In genomic region chr2:205590759-205591158, GRCh38 we compare ENCODE assay signal across 14 cellular contexts.
DNase-seq lines count a peak whose midpoint lies in the region; ATAC-seq and TF ChIP-seq lines count a peak whose summit lies in the region.
"Had no signal": no experiment of that assay in that cellular context is flagged by ENCODE, and none has a peak within 500 bp of the region (broad histone marks: within the 10 kb centered on the region; RNA-seq: fewer than 3 reads in every experiment).

No MANE protein-coding gene starts in this region.

- peak overlapping the region; percentile 89 for H3K4ac ChIP-seq in IMR-90 (ENCODE audit: low read depth, low read length)

- peaks cover 10% of the 10 kb centered on the region for H3K4me1 ChIP-seq in IMR-90 (ENCODE audit: control insufficient read depth, insufficient read depth, low read length)
- H3K4me1 ChIP-seq in adrenal gland (replicated peaks in 1 of 2): no peaks in the 10 kb centered on the region
- H3K4me1 ChIP-seq: HAP-1 had no signal

- H2BK20ac ChIP-seq in IMR-90 (ENCODE audit: low read depth, low read length): peak overlapping the region; percentile 93

- in situ Hi-C loops in IMR-90 (cut with MboI; ENCODE audit: low sequenced_read_pairs): no loop called here

- peak overlapping the region; percentile 86; the same call in 1 of the 2 replicates for H2AK5ac ChIP-seq in IMR-90 (ENCODE audit: low read depth, low read length)

- no TSS peak for BruUV-seq in IMR-90 (replicated peaks; lab: Mats Ljungman, UMichigan)

- H3K4me3 ChIP-seq in AG10803 (ENCODE audit: low read length) (no peak overlapping the region), IMR-90 (ENCODE audit: insufficient read depth, low read depth, low read length) (no peak overlapping the region), adrenal gland (no peak overlapping the region), fibroblast of villous mesenchyme (ENCODE audit: low read depth, low read length) (no peak overlapping the region)
- H3K4me3 ChIP-seq: HAP-1 had no signal

- peak; percentile 49 for DNase-seq in AG10803 (ENCODE audit: low read depth)
- peak; percentile 70 for DNase-seq in IMR-90
- peak in 4 of 7 donors; percentile 13 to 56 (median 19) for DNase-seq in adrenal gland
- DNase-seq in fibroblast of villous mesenchyme (ENCODE audit: low read depth): peak; percentile 59
- no peak for DNase-seq in Right ventricle myocardium inferior (ENCODE audit: missing footprints)
- no peak for DNase-seq in UCSD-AML1 (lab: John Stamatoyannopoulos, UW; ENCODE audit: unreplicated experiment)
- DNase-seq: COR-L47, Karpas-422, NCI-H524, right cardiac atrium had no signal

- no peak overlapping the region for H3K4me2 ChIP-seq in IMR-90 (ENCODE audit: low read depth, low read length)

- H2BK120ac ChIP-seq in IMR-90 (ENCODE audit: low read depth, low read length): peak overlapping the region; percentile 92

- H3K9me1 ChIP-seq in IMR-90 (ENCODE audit: insufficient read depth, low read length): peaks cover 9% of the 10 kb centered on the region

- ATAC-seq in IMR-90 (ENCODE audit: low read depth) (peak; percentile 75), Right ventricle myocardium inferior (no peak), GM19351 (IDR thresholded peaks at IDR 0.05; ENCODE audit: unreplicated experiment) (no peak), GM21737 (IDR thresholded peaks at IDR 0.05; ENCODE audit: unreplicated experiment) (no peak)
- ATAC-seq: right cardiac atrium; stimulated activated effector memory CD8-positive, alpha-beta T cell treated with anti-CD3 and anti-CD28 coated beads, Interleukin-12 subunit alpha, Interleukin-12 subunit beta, amount 100 ng/mL, for 72 hours had no signal

- H4K5ac ChIP-seq in IMR-90 (ENCODE audit: low read depth, low read length): no peak overlapping the region

- TF ChIP-seq POLR2A in IMR-90 (IDR thresholded peaks at IDR 0.05; ENCODE audit: low read depth, low read length) (no peak), adrenal gland (IDR thresholded peaks at IDR 0.05) (no peak)

- peak overlapping the region; percentile 82 for H2BK15ac ChIP-seq in IMR-90 (ENCODE audit: low read depth, low read length)

- H3K23ac ChIP-seq in IMR-90 (ENCODE audit: low read depth, low read length): peak overlapping the region; percentile 39; the same call in 1 of the 2 replicates

- peak overlapping the region; percentile 69; the same call in 1 of the 2 replicates for H3K18ac ChIP-seq in IMR-90 (ENCODE audit: low read depth, low read length)

- H2BK5ac ChIP-seq in IMR-90 (ENCODE audit: low read depth, low read length, poor library complexity, severe bottlenecking): peak overlapping the region; percentile 49

- intact Hi-C loops in IMR-90 (cut with micrococcal nuclease) (no loop called here), adrenal gland (cut with DNase I) (no loop called here), Right ventricle myocardium inferior (cut with DNase I) (no loop called here)

- WGBS in IMR-90 (ENCODE audit: extremely low coverage in 2 of 2, insufficient read length in 1 of 2), 2 experiments: no CpG with 5 or more reads among the region's 2 CpGs
- 66 to 72% (median 68%) methylated on average over 2 of the region's 2 CpGs for WGBS in adrenal gland, 4 donors

- no peaks in the 10 kb centered on the region for H3K9me3 ChIP-seq in IMR-90 (ENCODE audit: control insufficient read depth, insufficient read depth, low read length)
- H3K9me3 ChIP-seq in adrenal gland (replicated peaks in 1 of 3): no peaks in the 10 kb centered on the region
- H3K9me3 ChIP-seq: HAP-1 had no signal

- H3K79me1 ChIP-seq in IMR-90 (ENCODE audit: low read depth in 1 of 2, low read length in 2 of 2): no peaks in the 10 kb centered on the region; a peak in 1 of 4 replicates

- TF ChIP-seq RAD21 in IMR-90 (IDR thresholded peaks at IDR 0.05; ENCODE audit: low read length): no peak

- no peaks in the 10 kb centered on the region for H3K36me3 ChIP-seq in IMR-90 (ENCODE audit: control insufficient read depth, insufficient read depth, low read length)
- no peaks in the 10 kb centered on the region for H3K36me3 ChIP-seq in adrenal gland (replicated peaks in 1 of 2)
- H3K36me3 ChIP-seq: HAP-1 had no signal

- peak overlapping the region; percentile 76 for H3K14ac ChIP-seq in IMR-90 (replicated peaks; ENCODE audit: low read depth, low read length)

- H4K91ac ChIP-seq in IMR-90 (ENCODE audit: insufficient read depth, low read depth, low read length): peak overlapping the region; percentile 76

- H4K8ac ChIP-seq in IMR-90 (ENCODE audit: low read depth in 2 of 2, low read length in 2 of 2): peak overlapping the region; percentile 44 to 81; a peak in 2 of 4 replicates

- H2AK9ac ChIP-seq in IMR-90 (replicated peaks; ENCODE audit: low read depth, low read length, poor library complexity): no peak overlapping the region

- dilution Hi-C loops in IMR-90 (cut with HindIII; ENCODE audit: low sequenced_read_pairs, unreplicated experiment): no loop called here

- TF ChIP-seq CTCF in AG10803 (conservative IDR thresholded peaks at IDR 0.05; ENCODE audit: low read length) (no peak), IMR-90 (conservative IDR thresholded peaks at IDR 0.05; ENCODE audit: low read depth, low read length) (no peak), adrenal gland (IDR thresholded peaks at IDR 0.05) (no peak), fibroblast of villous mesenchyme (IDR thresholded peaks at IDR 0.05; ENCODE audit: insufficient read depth, low read depth, low read length) (no peak)

- H3K9ac ChIP-seq in IMR-90 (ENCODE audit: low read depth, low read length): no peak overlapping the region

- no peaks in the 10 kb centered on the region for H3K27me3 ChIP-seq in IMR-90 (ENCODE audit: control insufficient read depth, insufficient read depth, low read length)
- no peaks in the 10 kb centered on the region for H3K27me3 ChIP-seq in adrenal gland

- no peak overlapping the region for H3K56ac ChIP-seq in IMR-90 (ENCODE audit: extremely low read depth, insufficient read depth, low read length)

- H2AFZ ChIP-seq in IMR-90 (replicated peaks; ENCODE audit: low read length, poor library complexity): no peak overlapping the region

- no peaks in the 10 kb centered on the region for H4K20me1 ChIP-seq in IMR-90 (ENCODE audit: insufficient read depth, low read length)

- H3K27ac ChIP-seq in IMR-90 (ENCODE audit: insufficient read depth, low read length) (no peak overlapping the region), adrenal gland (no peak overlapping the region)

- POLR2A ChIA-PET in IMR-90 (lab: Charles Lee; ENCODE audit: unreplicated experiment): no interaction called here

- CTCF ChIA-PET in IMR-90 (lab: Yijun Ruan, JAX): interaction anchor here (1.5 kb wide), 1 partner anchor 12 kb away, joined by 4 read pairs; no protein-coding TSS in a partner anchor

TF ChIP-seq in IMR-90, 13 proteins besides CTCF, POLR2A, EP300 and RAD21:
- TF ChIP-seq MAZ (IDR thresholded peaks at IDR 0.05; ENCODE audit: borderline replicate concordance, low read depth, low read length) (no peak), CEBPB (IDR thresholded peaks at IDR 0.05; ENCODE audit: low read depth, low read length) (0 out of 2 replicates have a peak, but pooled peaks have one; percentile 38)

Comparison
In these comparisons a context has a peak if more than half of its experiments do, and no peak if none do; other contexts are left out.
1. DNase-seq: peak in AG10803 (single experiment), IMR-90 (single experiment), adrenal gland (4 of 7) and fibroblast of villous mesenchyme (single experiment); none in Right ventricle myocardium inferior (single experiment) and UCSD-AML1 (single experiment).